Comparison of ENCODE assay signal across 22 cellular contexts in genomic region chr4:29540439-29541102, GRCh38.
DNase-seq lines count a peak whose midpoint lies in the region; ATAC-seq and TF ChIP-seq lines count a peak whose summit lies in the region.
"Had no signal": no experiment of that assay in that cellular context is flagged by ENCODE, and none has a peak within 500 bp of the region (broad histone marks: within the 10 kb centered on the region; RNA-seq: fewer than 3 reads in every experiment).

No MANE protein-coding gene starts in this region.

- H3K27me3 ChIP-seq in ACC112 (ENCODE audit: insufficient read depth, low read length): no peaks in the 10 kb centered on the region
- H3K27me3 ChIP-seq: spleen had no signal

- peak; percentile 1 for DNase-seq in RWPE1 (ENCODE audit: low spot score)
- no peak for DNase-seq in DMS153 treated with DMSO at 0.1 percent for 48 hours (lab: John Stamatoyannopoulos, UW; ENCODE audit: unreplicated experiment)
- no peak for DNase-seq in ecto neural progenitor cell (ENCODE audit: low spot score)
- DNase-seq: activated CD4-positive, alpha-beta T cell treated with anti-CD3 and anti-CD28 coated beads, Interleukin-2, amount 50 U/mL, for 1 hour; activated T-cell treated with anti-CD3 and anti-CD28 coated beads, Interleukin-2, amount 50 U/mL, for 4 hours; head of caudate nucleus; islet precursor cell; natural killer cell; NCI-H1092; NCI-H2107; NCI-H69; psoas muscle; spleen; trophoblast cell had no signal

- POLR2A ChIA-PET in RWPE1 (lab: Yijun Ruan, JAX; ENCODE audit: low non-redundant PET): no interaction called here

- H3K79me2 ChIP-seq in ACC112 (ENCODE audit: control insufficient read depth, insufficient read depth, low read length, unreplicated experiment): no peaks in the 10 kb centered on the region

- peak; percentile 62 for ATAC-seq in GM19351 (IDR thresholded peaks at IDR 0.05; ENCODE audit: unreplicated experiment)
- ATAC-seq in HG03342 (IDR thresholded peaks at IDR 0.05; ENCODE audit: unreplicated experiment): peak; percentile 53
- no peak for ATAC-seq in GM18502 (IDR thresholded peaks at IDR 0.05; ENCODE audit: poor library complexity, unreplicated experiment)
- no peak for ATAC-seq in HG03439 (IDR thresholded peaks at IDR 0.05; ENCODE audit: unreplicated experiment)
- ATAC-seq: A549; activated T-cell treated with anti-CD3 and anti-CD28 coated beads, Interleukin-2, amount 50 U/mL, for 4 hours; esophagus mucosa; natural killer cell; psoas muscle; stimulated activated effector memory CD8-positive, alpha-beta T cell treated with anti-CD3 and anti-CD28 coated beads, Interleukin-12 subunit alpha, Interleukin-12 subunit beta, amount 100 ng/mL, for 72 hours had no signal

- H3K36me3 ChIP-seq in ACC112 (ENCODE audit: insufficient read depth, low read length): no peaks in the 10 kb centered on the region
- H3K36me3 ChIP-seq: spleen had no signal

- CTCF ChIA-PET in RWPE1 (lab: Yijun Ruan, JAX): no interaction called here

- no peak for TF ChIP-seq CTCF in RWPE1 (conservative IDR thresholded peaks at IDR 0.05; ENCODE audit: low read depth)

- peak overlapping the region; percentile 60 for H2AFZ ChIP-seq in ACC112 (ENCODE audit: low read length, unreplicated experiment)

- H3K27ac ChIP-seq in ACC112 (ENCODE audit: low read depth, low read length) (no peak overlapping the region), RWPE1 (no peak overlapping the region)
- H3K27ac ChIP-seq: A549, psoas muscle, spleen had no signal

- no peaks in the 10 kb centered on the region for H3K4me1 ChIP-seq in ACC112 (ENCODE audit: control insufficient read depth, insufficient read depth, low read length, unreplicated experiment)
- H3K4me1 ChIP-seq: A549, psoas muscle, spleen had no signal

- H3K4me3 ChIP-seq in ACC112 (ENCODE audit: low read depth, low read length): peak overlapping the region; percentile 65
- H3K4me3 ChIP-seq: A549, psoas muscle, spleen had no signal

Comparison
In these comparisons a context has a peak if more than half of its experiments do, and no peak if none do; other contexts are left out.
1. ATAC-seq: peak in GM19351 (single experiment) and HG03342 (single experiment); none in GM18502 (single experiment) and HG03439 (single experiment).